Comparison of ENCODE assay signal across 22 cellular contexts in the genomic region with DNA sequence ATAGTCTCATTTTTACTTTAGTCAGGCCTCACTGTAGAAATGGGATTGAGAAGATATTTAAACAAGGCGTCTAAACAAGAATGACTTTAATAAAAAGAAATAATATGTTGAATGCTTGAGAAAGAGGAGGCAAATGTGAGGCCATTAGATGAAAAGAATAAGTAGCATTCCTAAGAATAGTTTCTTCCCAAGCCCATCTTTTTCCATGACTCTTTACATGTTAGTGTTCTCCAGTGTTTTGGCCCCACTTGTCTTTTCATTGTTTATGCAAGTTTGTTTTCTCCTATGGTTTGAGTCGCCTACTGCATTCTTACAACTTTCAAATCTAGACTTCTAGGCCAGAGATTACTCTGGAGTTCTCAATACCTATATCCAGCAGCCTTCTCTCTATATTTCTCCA. TPM values are rescaled to one million over a fixed set of nuclear protein-coding genes. Genes with fewer than 3 reads are reported as not detected.
DNase-seq lines count a peak whose midpoint lies in the region; ATAC-seq, FAIRE-seq and TF ChIP-seq lines count a peak whose summit lies in the region.
"Had no signal": no experiment of that assay in that cellular context is flagged by ENCODE, and none has a peak within 500 bp of the region (broad histone marks: within the 10 kb centered on the region; RNA-seq: fewer than 3 reads in every experiment).

No MANE protein-coding gene starts in this region.

- no peak overlapping the region for H3K4ac ChIP-seq in H9 (ENCODE audit: low read depth, low read length)

- H3K27ac ChIP-seq in H9 (ENCODE audit: insufficient read length, low read depth, low read length) (no peak overlapping the region), K562 (ENCODE audit: extremely low read depth, low read depth, low read length) (peak overlapping the region; percentile 85), subcutaneous abdominal adipose tissue (ENCODE audit: low read depth, low read length) (peak overlapping the region; percentile 32)

- no peak overlapping the region for H3K4me2 ChIP-seq in H9 (ENCODE audit: insufficient read depth, insufficient read length, low read length)
- H3K4me2 ChIP-seq in K562 (ENCODE audit: insufficient read depth, low read length) = peak overlapping the region; percentile 27

- H3K9me3 Mint-ChIP-seq in H9 (no peaks in the 10 kb centered on the region), memory B cell (no peaks in the 10 kb centered on the region)
- H3K9me3 Mint-ChIP-seq: activated CD4-positive, alpha-beta T cell treated with anti-CD3 and anti-CD28 coated beads, Interleukin-2, amount 10 ng/mL, durations not matched to agents 7 days and 5 days; activated naive CD8-positive, alpha-beta T cell treated with anti-CD3 and anti-CD28 coated beads, Interleukin-2, amount 50 U/mL, for 24 hours; natural killer cell; stimulated activated naive CD8-positive, alpha-beta T cell treated with anti-CD3 and anti-CD28 coated beads, Interleukin-15, amount 100 ng/mL, for 72 hours had no signal

- H3K9me1 ChIP-seq in K562 (ENCODE audit: control insufficient read depth, insufficient read depth, low read length) = no peaks in the 10 kb centered on the region

- no peak for TF ChIP-seq CTCF in H9 (conservative IDR thresholded peaks at IDR 0.05)
- no peak for TF ChIP-seq CTCF in K562 (IDR thresholded peaks at IDR 0.05 in 2 of 3, conservative IDR thresholded peaks at IDR 0.05 in 1 of 3; ENCODE audit: insufficient read depth in 2 of 3, low read depth in 1 of 3, low read length in 3 of 3)

- no peaks in the 10 kb centered on the region for H3K27me3 Mint-ChIP-seq in H9 (ENCODE audit: low read depth)
- H3K27me3 Mint-ChIP-seq in memory B cell = no peaks in the 10 kb centered on the region
- H3K27me3 Mint-ChIP-seq: activated CD4-positive, alpha-beta T cell treated with anti-CD3 and anti-CD28 coated beads, Interleukin-2, amount 10 ng/mL, durations not matched to agents 7 days and 5 days; activated naive CD8-positive, alpha-beta T cell treated with anti-CD3 and anti-CD28 coated beads, Interleukin-2, amount 50 U/mL, for 24 hours; stimulated activated naive CD8-positive, alpha-beta T cell treated with anti-CD3 and anti-CD28 coated beads, Interleukin-15, amount 100 ng/mL, for 72 hours had no signal

- H3K4me1 Mint-ChIP-seq in H9 (peaks cover 16% of the 10 kb centered on the region in 2 experiments), memory B cell (peaks cover 20% of the 10 kb centered on the region)

- TF ChIP-seq RAD21 in K562 (CRISPR knock-in tag; conservative IDR thresholded peaks at IDR 0.05 in 1 of 2, IDR thresholded peaks at IDR 0.05 in 1 of 2) = no peak

- H4K91ac ChIP-seq in H9 (ENCODE audit: insufficient read length, low read depth, low read length) = no peak overlapping the region

- no TSS peak for BruUV-seq in K562 (replicated peaks; lab: Mats Ljungman, UMichigan)

- H3K36me3 ChIP-seq in K562 (ENCODE audit: control insufficient read depth, insufficient read depth, low read length) (peaks cover 35% of the 10 kb centered on the region; the same call in 2 of the 3 replicates), subcutaneous abdominal adipose tissue (ENCODE audit: control insufficient read depth in 5 of 5, insufficient read depth in 5 of 5, low read length in 5 of 5) (peaks cover 0 to 3% (median 0%) of the 10 kb centered on the region in 5 donors), H7 (replicated peaks; ENCODE audit: control insufficient read depth, insufficient read depth, low read length) (no peaks in the 10 kb centered on the region)
- H3K36me3 ChIP-seq: BE2C had no signal

- in situ Hi-C loops in K562 (cut with MboI) = no loop called here

- H2BK120ac ChIP-seq in H9 (ENCODE audit: low read depth, low read length, poor library complexity, severe bottlenecking) = no peak overlapping the region

- H3K4me3 ChIP-seq in K562 (no peak overlapping the region), subcutaneous abdominal adipose tissue (ENCODE audit: low read depth in 1 of 5, low read length in 5 of 5) (no peak overlapping the region), H7 (ENCODE audit: insufficient read depth, low read depth, low read length) (no peak overlapping the region)
- H3K4me3 ChIP-seq: lung had no signal

- TF ChIP-seq EP300 in K562 (IDR thresholded peaks at IDR 0.05; ENCODE audit: low read length) = no peak

- no peak overlapping the region for H3K56ac ChIP-seq in H9 (ENCODE audit: insufficient read length, low read depth, low read length)

- H3K4me3 Mint-ChIP-seq in H9 = no peak overlapping the region
- no peak overlapping the region for H3K4me3 Mint-ChIP-seq in memory B cell
- H3K4me3 Mint-ChIP-seq: activated CD4-positive, alpha-beta T cell treated with anti-CD3 and anti-CD28 coated beads, Interleukin-2, amount 10 ng/mL, durations not matched to agents 7 days and 5 days; activated naive CD8-positive, alpha-beta T cell treated with anti-CD3 and anti-CD28 coated beads, Interleukin-2, amount 50 U/mL, for 24 hours; natural killer cell; stimulated activated naive CD8-positive, alpha-beta T cell treated with anti-CD3 and anti-CD28 coated beads, Interleukin-15, amount 100 ng/mL, for 72 hours had no signal

- no peaks in the 10 kb centered on the region for H3K9me3 ChIP-seq in H9 (ENCODE audit: control insufficient read depth, low read depth, low read length)
- H3K9me3 ChIP-seq in K562 (replicated peaks; ENCODE audit: control insufficient read depth, insufficient read depth, low read depth, low read length) = no peaks in the 10 kb centered on the region
- H3K9me3 ChIP-seq in subcutaneous abdominal adipose tissue (ENCODE audit: control insufficient read depth in 5 of 5, low read length in 5 of 5) = no peaks in the 10 kb centered on the region
- H3K9me3 ChIP-seq: BE2C had no signal

- POLR2A ChIA-PET in K562 (lab: Yijun Ruan, JAX) = no interaction called here

- H2BK12ac ChIP-seq in H9 (ENCODE audit: insufficient read length, low read depth, low read length) = no peak overlapping the region

- H3K23me2 ChIP-seq in H9 (ENCODE audit: insufficient read length, low read depth, low read length, poor library complexity, severe bottlenecking) = no peaks in the 10 kb centered on the region

- no peak overlapping the region for H4K5ac ChIP-seq in H9 (ENCODE audit: insufficient read length, low read depth, low read length)

- no peak for FAIRE-seq in K562 (lab: Jason Lieb, UNC)
- FAIRE-seq: bronchial epithelial cell had no signal

- peak; percentile 1; the same call in 2 of the 3 replicates for ATAC-seq in K562
- no peak for ATAC-seq in memory B cell (ENCODE audit: low read depth)
- ATAC-seq in GM19463 (IDR thresholded peaks at IDR 0.05; ENCODE audit: unreplicated experiment) = no peak
- ATAC-seq: activated naive CD8-positive, alpha-beta T cell treated with anti-CD3 and anti-CD28 coated beads, Interleukin-2, amount 50 U/mL, for 24 hours; natural killer cell; stimulated activated naive CD8-positive, alpha-beta T cell treated with anti-CD3 and anti-CD28 coated beads, Interleukin-15, amount 100 ng/mL, for 72 hours had no signal

- H3K79me2 ChIP-seq in H9 (ENCODE audit: insufficient read depth, low read length) (peaks cover 2% of the 10 kb centered on the region; the same call in 1 of the 2 replicates), K562 (ENCODE audit: control insufficient read depth, insufficient read depth, low read length) (peaks cover 97% of the 10 kb centered on the region)

- H2AFZ ChIP-seq in H9 (ENCODE audit: low read length) = no peak overlapping the region
- no peak overlapping the region for H2AFZ ChIP-seq in K562 (ENCODE audit: low read depth, low read length)

- no peak overlapping the region for H2BK20ac ChIP-seq in H9 (ENCODE audit: low read depth, low read length, poor library complexity, severe bottlenecking)

- no peak overlapping the region for H2BK15ac ChIP-seq in H9 (ENCODE audit: low read depth, low read length)

- H2BK5ac ChIP-seq in H9 (ENCODE audit: insufficient read length, low read length) = no peak overlapping the region

- no peak overlapping the region for H3T11ph ChIP-seq in H9 (ENCODE audit: low read length)

- H4K8ac ChIP-seq in H9 (replicated peaks; ENCODE audit: insufficient read length, low read depth, low read length) = no peak overlapping the region

- H3K27ac Mint-ChIP-seq in H9 = peak overlapping the region in 2 of 3 experiments; percentile 55 to 59; a peak in 4 of 7 replicates
- peak overlapping the region; percentile 8 for H3K27ac Mint-ChIP-seq in memory B cell
- H3K27ac Mint-ChIP-seq: activated CD4-positive, alpha-beta T cell treated with anti-CD3 and anti-CD28 coated beads, Interleukin-2, amount 10 ng/mL, durations not matched to agents 7 days and 5 days; natural killer cell; stimulated activated naive CD8-positive, alpha-beta T cell treated with anti-CD3 and anti-CD28 coated beads, Interleukin-15, amount 100 ng/mL, for 72 hours had no signal

- H3K23ac ChIP-seq in H9 (ENCODE audit: insufficient read length, low read depth, low read length) = no peak overlapping the region

- no peak overlapping the region for H3K14ac ChIP-seq in H9 (ENCODE audit: insufficient read depth, low read length)

- CTCF ChIA-PET in K562 (lab: Yijun Ruan, JAX; ENCODE audit: low intra/inter-chr PET ratio) = no interaction called here

- H3K27me3 ChIP-seq in H9 (ENCODE audit: insufficient read depth, low read length) (no peaks in the 10 kb centered on the region), K562 (ENCODE audit: control insufficient read depth in 2 of 2, insufficient read depth in 2 of 2, low read length in 2 of 2) (no peaks in the 10 kb centered on the region), subcutaneous abdominal adipose tissue (ENCODE audit: control insufficient read depth in 5 of 5, insufficient read depth in 4 of 5, low read length in 5 of 5) (no peaks in the 10 kb centered on the region), H7 (ENCODE audit: control insufficient read depth, insufficient read depth, low read length) (no peaks in the 10 kb centered on the region)
- H3K27me3 ChIP-seq: BE2C had no signal

- no peaks in the 10 kb centered on the region for H4K20me1 ChIP-seq in H9 (ENCODE audit: control insufficient read depth, insufficient read depth, insufficient read length)
- H4K20me1 ChIP-seq in K562 (replicated peaks; ENCODE audit: control insufficient read depth, insufficient read depth, low read length) = no peaks in the 10 kb centered on the region

- H3K79me1 ChIP-seq in H9 (ENCODE audit: insufficient read depth, low read depth, low read length, poor library complexity, severe bottlenecking) = no peaks in the 10 kb centered on the region

- H3K18ac ChIP-seq in H9 (ENCODE audit: insufficient read length, low read depth, low read length) = no peak overlapping the region

- H3K36me3 Mint-ChIP-seq in H9 (ENCODE audit: insufficient read depth in 1 of 3, low read depth in 3 of 3) (peaks cover 0 to 2% (median 0%) of the 10 kb centered on the region in 3 experiments; a peak in 3 of 7 replicates), memory B cell (peaks cover 5% of the 10 kb centered on the region)
- H3K36me3 Mint-ChIP-seq: natural killer cell had no signal

- H3K4me1 ChIP-seq in H9 (ENCODE audit: insufficient read depth, low read length) (no peaks in the 10 kb centered on the region), K562 (replicated peaks in 1 of 2; ENCODE audit: control insufficient read depth in 2 of 2, insufficient read depth in 2 of 2, low read length in 2 of 2) (peaks cover 22 to 31% of the 10 kb centered on the region in 2 experiments; a peak in 4 of 5 replicates), subcutaneous abdominal adipose tissue (ENCODE audit: control insufficient read depth in 5 of 5, insufficient read depth in 5 of 5, low read length in 5 of 5) (peaks cover 0 to 34% (median 16%) of the 10 kb centered on the region in 5 donors)
- H3K4me1 ChIP-seq: BE2C had no signal

- intact Hi-C loops in K562 (cut with micrococcal nuclease) = no loop called here

- H2AK5ac ChIP-seq in H9 (ENCODE audit: insufficient read length, low read length) = no peak overlapping the region

- no CpG with 5 or more reads among the region's 2 CpGs for WGBS in H9 (ENCODE audit: extremely low coverage, insufficient read length, low lambda C conversion rate)
- WGBS in K562 (ENCODE audit: insufficient coverage, low coverage, missing lambda C conversion rate) = 43% methylated on average over 2 of the region's 2 CpGs

- H3K9ac ChIP-seq in H9 (ENCODE audit: extremely low read depth, insufficient read length, low read length) (no peak overlapping the region), K562 (ENCODE audit: insufficient read depth in 1 of 2, low read depth in 2 of 2, low read length in 2 of 2) (peak overlapping the region in 1 of 2 experiments; percentile 10; a peak in 1 of 4 replicates), subcutaneous abdominal adipose tissue (ENCODE audit: low read length in 5 of 5) (no peak overlapping the region)

- DNase-seq in H9 (no peak), K562 (ENCODE audit: extremely low read depth in 1 of 4, low spot score in 3 of 4) (no peak), memory B cell (ENCODE audit: low spot score in 2 of 2) (no peak), H7 (no peak)
- DNase-seq in stimulated activated CD4-positive, alpha-beta T cell treated with anti-CD3 and anti-CD28 coated beads, Interleukin-15, amount 100 ng/mL, for 24 hours = no peak
- DNase-seq: activated CD4-positive, alpha-beta T cell treated with anti-CD3 and anti-CD28 coated beads, Interleukin-2, amount 10 ng/mL, durations not matched to agents 7 days and 5 days; activated CD8-positive, alpha-beta memory T cell treated with anti-CD3 and anti-CD28 coated beads, Interleukin-2, amount 50 U/mL, for 4 hours; activated naive CD8-positive, alpha-beta T cell treated with anti-CD3 and anti-CD28 coated beads, Interleukin-2, amount 50 U/mL, for 24 hours; BE2C; COR-L47; MM.1S; natural killer cell; NCI-H1436 treated with DMSO at 0.1 percent for 48 hours; NCI-H2171 treated with DMSO at 0.1 percent for 48 hours; NCI-H748 treated with DMSO at 0.1 percent for 48 hours; SHP77; stimulated activated CD4-positive, alpha-beta T cell treated with anti-CD3 and anti-CD28 coated beads, Interleukin-4, amount 100 ng/mL, for 24 hours; stimulated activated naive CD8-positive, alpha-beta T cell treated with anti-CD3 and anti-CD28 coated beads, Interleukin-15, amount 100 ng/mL, for 72 hours had no signal

- no peak for TF ChIP-seq POLR2A in K562 (conservative IDR thresholded peaks at IDR 0.05)

RNA-seq across cellular contexts. Expression of a gene that starts 39.0 kb away (rescaled TPM):
- total RNA-seq in H9 (2021) (25.4 and 26.5 TPM in 2 replicates), K562 (2014; rRNA removed) (5.5 and 6.3 TPM in 2 replicates), K562 (2014; rRNA removed; fragmentation: Illumina TruSeq; extraction: Trizol) (19.3 and 20.4 TPM in 2 replicates), K562 (2015; rRNA removed; fragmentation: Illumina TruSeq; extraction: Trizol) (12.9 and 16.3 TPM in 2 replicates), K562 (2021) (28.1 and 31.3 TPM in 2 replicates)
- total RNA-seq in K562 (2011; cell fraction: chromatin; rRNA removed; ENCODE audit: low replicate concordance) = 46.2 and 128 TPM in 2 replicates
- 25.0 and 35.4 TPM in 2 replicates for total RNA-seq in K562 (2011; cell fraction: nucleolus; rRNA removed)
- 54.4 and 79.5 TPM in 2 replicates for total RNA-seq in K562 (2011; cell fraction: nucleoplasm; rRNA removed)
- polyA plus RNA-seq in K562 (2011; rRNA removed) (17.8 and 18.4 TPM in 2 replicates), K562 (2014; fragmentation: Illumina TruSeq; extraction: Trizol) (24.6 and 29.3 TPM in 2 replicates), K562 (2014; fragmentation: Nextera tagmentation; extraction: Ambion mirVana) (10 to 100 TPM; 21.7 to 44.0 TPM), K562 (2014; rRNA removed) (11.4 and 14.1 TPM in 2 replicates)
- 5.1 and 7.1 TPM in 2 replicates for polyA plus RNA-seq in K562 (2011; cell fraction: cytosol; rRNA removed)
- polyA plus RNA-seq in K562 (2011; cell fraction: nucleus; rRNA removed) = 25.0 and 33.7 TPM in 2 replicates
- 13.5 and 19.8 TPM in 2 replicates for polyA plus RNA-seq in K562 (2012)
- polyA minus RNA-seq in K562 (2011; rRNA and poly(A)+ RNA removed) = 44.1 and 49.7 TPM in 2 replicates
- polyA minus RNA-seq in K562 (2011; cell fraction: cytosol; rRNA and poly(A)+ RNA removed) = 18.9 and 26.2 TPM in 2 replicates
- polyA minus RNA-seq in K562 (2011; cell fraction: nucleus; rRNA and poly(A)+ RNA removed) = 51.2 and 64.6 TPM in 2 replicates
- total RNA-seq in H7 (2014; rRNA removed; shearing (Covaris generic)) = 5.8 and 6.1 TPM in 2 replicates
